In genomic region chr1:160520999-160521398, GRCh38 we compare ENCODE assay signal across 14 cellular contexts. TPM values are rescaled to one million over a fixed set of nuclear protein-coding genes. Genes with fewer than 3 reads are reported as not detected.
DNase-seq lines count a peak whose midpoint lies in the region; ATAC-seq and TF ChIP-seq lines count a peak whose summit lies in the region.
"Had no signal": no experiment of that assay in that cellular context is flagged by ENCODE, and none has a peak within 500 bp of the region (broad histone marks: within the 10 kb centered on the region; RNA-seq: fewer than 3 reads in every experiment).

No MANE protein-coding gene starts in this region.

- H3K9me3 Mint-ChIP-seq in activated naive CD4-positive, alpha-beta T cell treated with anti-CD3 and anti-CD28 coated beads, Interleukin-2, amount 50 U/mL, for 24 hours: no peaks in the 10 kb centered on the region
- no peaks in the 10 kb centered on the region for H3K9me3 Mint-ChIP-seq in effector memory CD8-positive, alpha-beta T cell

- peak overlapping the region; percentile 96 for H3K4me3 Mint-ChIP-seq in activated naive CD4-positive, alpha-beta T cell treated with anti-CD3 and anti-CD28 coated beads, Interleukin-2, amount 50 U/mL, for 24 hours
- peak overlapping the region; percentile 87 to 91 for H3K4me3 Mint-ChIP-seq in effector memory CD8-positive, alpha-beta T cell

- H3K27ac Mint-ChIP-seq in activated naive CD4-positive, alpha-beta T cell treated with anti-CD3 and anti-CD28 coated beads, Interleukin-2, amount 50 U/mL, for 24 hours: peak overlapping the region; percentile 99
- peak overlapping the region; percentile 41 to 91 for H3K27ac Mint-ChIP-seq in effector memory CD8-positive, alpha-beta T cell

- no peak for DNase-seq in activated naive CD4-positive, alpha-beta T cell (lab: John Stamatoyannopoulos, UW)
- DNase-seq in NAMALWA (ENCODE audit: low spot score) (peak; percentile 91), cerebellar cortex (ENCODE audit: low spot score) (no peak), foreskin keratinocyte (no peak)
- DNase-seq in effector memory CD8-positive, alpha-beta T cell: no peak
- DNase-seq: left colon, uterus had no signal

- H3K27me3 Mint-ChIP-seq in activated naive CD4-positive, alpha-beta T cell treated with anti-CD3 and anti-CD28 coated beads, Interleukin-2, amount 50 U/mL, for 24 hours: no peaks in the 10 kb centered on the region
- H3K27me3 Mint-ChIP-seq in effector memory CD8-positive, alpha-beta T cell: no peaks in the 10 kb centered on the region

- peaks cover 4% of the 10 kb centered on the region for H3K27me3 ChIP-seq in foreskin keratinocyte
- H3K27me3 ChIP-seq: cardiac muscle cell, uterus had no signal

- H3K4me1 Mint-ChIP-seq in activated naive CD4-positive, alpha-beta T cell treated with anti-CD3 and anti-CD28 coated beads, Interleukin-2, amount 50 U/mL, for 24 hours: peaks cover 89% of the 10 kb centered on the region
- peaks cover 48 to 84% of the 10 kb centered on the region in 2 donors for H3K4me1 Mint-ChIP-seq in effector memory CD8-positive, alpha-beta T cell (ENCODE audit: low read depth in 2 of 2)

- ATAC-seq in effector memory CD8-positive, alpha-beta T cell (replicated peaks): no peak
- ATAC-seq in HG03571 (IDR thresholded peaks at IDR 0.05; ENCODE audit: unreplicated experiment): no peak
- no peak for ATAC-seq in foreskin keratinocyte
- ATAC-seq in HG02840 (IDR thresholded peaks at IDR 0.05; ENCODE audit: low FRiP score, unreplicated experiment): no peak
- ATAC-seq: Right ventricle myocardium inferior had no signal

- peaks cover 27% of the 10 kb centered on the region for H3K36me3 Mint-ChIP-seq in activated naive CD4-positive, alpha-beta T cell treated with anti-CD3 and anti-CD28 coated beads, Interleukin-2, amount 50 U/mL, for 24 hours
- H3K36me3 Mint-ChIP-seq in effector memory CD8-positive, alpha-beta T cell (ENCODE audit: insufficient read depth): peaks cover 15% of the 10 kb centered on the region

- TF ChIP-seq CTCF in foreskin keratinocyte (conservative IDR thresholded peaks at IDR 0.05): no peak

- no peak overlapping the region for H3K27ac ChIP-seq in foreskin keratinocyte
- H3K27ac ChIP-seq: cardiac muscle cell, uterus had no signal

- peaks cover 22% of the 10 kb centered on the region for H3K4me1 ChIP-seq in foreskin keratinocyte
- H3K4me1 ChIP-seq: HAP-1, uterus had no signal

RNA-seq across cellular contexts. Expression of gene SLAMF6, which starts 2.1 kb away (rescaled TPM):
- total RNA-seq in foreskin keratinocyte: not detected in 2 replicates
- not detected in 2 replicates for polyA plus RNA-seq in foreskin keratinocyte
- total RNA-seq: cardiac muscle cell, pulmonary artery endothelial cell had no signal
- polyA plus RNA-seq: cardiac muscle cell had no signal

RNA-seq across cellular contexts. Expression of gene CD84, which starts 58.3 kb away (rescaled TPM):
- total RNA-seq in foreskin keratinocyte: not detected in 2 replicates
- not detected in 2 replicates for polyA plus RNA-seq in foreskin keratinocyte
- total RNA-seq: cardiac muscle cell, pulmonary artery endothelial cell had no signal
- polyA plus RNA-seq: cardiac muscle cell had no signal
